26 cellular contexts compared by ENCODE assay signal in the genomic region with DNA sequence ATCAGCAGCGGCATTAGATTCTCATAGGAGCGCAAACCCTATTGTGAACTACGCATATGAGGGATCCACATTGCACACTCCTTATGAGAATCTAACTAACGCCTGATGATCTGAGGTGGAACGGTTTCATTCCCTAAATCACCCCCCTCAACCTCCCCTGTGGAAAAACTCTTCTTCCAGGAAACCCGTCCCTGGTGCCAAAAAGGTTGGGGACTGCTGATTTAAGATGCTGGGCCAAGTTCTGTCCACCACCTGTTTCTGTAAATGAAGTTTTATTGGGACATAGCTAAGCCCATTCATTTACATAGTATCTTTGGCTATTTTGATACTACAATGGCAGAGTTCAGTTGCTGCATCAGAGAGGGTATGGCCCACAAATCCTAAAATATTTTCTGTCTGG.
"Had no signal": no experiment of that assay in that cellular context is flagged by ENCODE, and none has a peak within 500 bp of the region (broad histone marks: within the 10 kb centered on the region; RNA-seq: fewer than 3 reads in every experiment).

No MANE protein-coding gene starts in this region.

- H3K27ac Mint-ChIP-seq: nephron; neural progenitor cell; stimulated activated naive B cell treated with anti-CD40 and anti-IgM and Interleukin-4, amounts not matched to agents 10 μg/mL and 1 μg/mL and 100 μg/mL, for 72 hours; stimulated activated naive CD8-positive, alpha-beta T cell treated with anti-CD3 and anti-CD28 coated beads, Interleukin-15, Interleukin-2, amounts not matched to agents 100 ng/mL and 50 ng/mL, for 24 hours had no signal

- H3K9me3 ChIP-seq: ovary, psoas muscle, right lobe of liver, thoracic aorta, thyroid gland, tibial nerve, upper lobe of left lung, vagina had no signal

- H3K27ac ChIP-seq: neural progenitor cell, ovary, parathyroid adenoma, psoas muscle, right lobe of liver, sigmoid colon, stomach, thoracic aorta, tibial nerve, upper lobe of left lung, vagina had no signal

- H3K9me3 Mint-ChIP-seq: stimulated activated naive B cell treated with anti-CD40 and anti-IgM and Interleukin-4, amounts not matched to agents 10 μg/mL and 1 μg/mL and 100 μg/mL, for 72 hours had no signal

- H3K79me2 ChIP-seq: parathyroid adenoma had no signal

- H3K4me3 Mint-ChIP-seq: nephron; neural progenitor cell; stimulated activated effector memory CD8-positive, alpha-beta T cell treated with anti-CD3 and anti-CD28 coated beads, Interleukin-12 subunit alpha, Interleukin-12 subunit beta, amount 100 ng/mL, for 72 hours; stimulated activated naive B cell treated with anti-CD40 and anti-IgM and Interleukin-4, amounts not matched to agents 10 μg/mL and 1 μg/mL and 100 μg/mL, for 72 hours; stimulated activated naive CD8-positive, alpha-beta T cell treated with anti-CD3 and anti-CD28 coated beads, Interleukin-15, Interleukin-2, amounts not matched to agents 100 ng/mL and 50 ng/mL, for 24 hours had no signal

- H3K4me3 ChIP-seq: neural progenitor cell, ovary, psoas muscle, right lobe of liver, sigmoid colon, stomach, thoracic aorta, thyroid gland, tibial nerve, upper lobe of left lung, vagina had no signal

- H3K4me2 ChIP-seq: neural progenitor cell had no signal

- H2AFZ ChIP-seq: neural progenitor cell, parathyroid adenoma had no signal

- H3K36me3 Mint-ChIP-seq: neural progenitor cell; stimulated activated effector memory CD8-positive, alpha-beta T cell treated with anti-CD3 and anti-CD28 coated beads, Interleukin-12 subunit alpha, Interleukin-12 subunit beta, amount 100 ng/mL, for 72 hours; stimulated activated naive B cell treated with anti-CD40 and anti-IgM and Interleukin-4, amounts not matched to agents 10 μg/mL and 1 μg/mL and 100 μg/mL, for 72 hours had no signal

- DNase-seq: occipital lobe; ovary; posterior cingulate gyrus; psoas muscle; right cardiac atrium; right lobe of liver; sigmoid colon; small intestine; stimulated activated CD4-positive, alpha-beta T cell treated with anti-CD3 and anti-CD28 coated beads, Interleukin-15, amount 100 ng/mL, for 24 hours; stimulated activated CD4-positive, alpha-beta T cell treated with anti-CD3 and anti-CD28 coated beads, Interleukin-2, amount 100 ng/mL, for 24 hours; stimulated activated CD4-positive, alpha-beta T cell treated with anti-CD3 and anti-CD28 coated beads, Interleukin-2, amount 100 ng/mL, for 48 hours; stimulated activated CD4-positive, alpha-beta T cell treated with anti-CD3 and anti-CD28 coated beads, Interleukin-4, amount 100 ng/mL, for 24 hours; stimulated activated naive B cell treated with anti-CD40 and anti-IgM and Interleukin-4, amounts not matched to agents 10 μg/mL and 1 μg/mL and 100 μg/mL, for 72 hours; stimulated activated naive CD4-positive, alpha-beta T cell treated with Interleukin-2 at 50 U/mL for 16 hours; stomach; trophoblast cell had no signal

- H3K9ac ChIP-seq: neural progenitor cell, parathyroid adenoma had no signal

- H3K4me1 ChIP-seq: neural progenitor cell, parathyroid adenoma, psoas muscle, right lobe of liver, sigmoid colon, tibial nerve, vagina had no signal

- H3K27me3 Mint-ChIP-seq: stimulated activated naive B cell treated with anti-CD40 and anti-IgM and Interleukin-4, amounts not matched to agents 10 μg/mL and 1 μg/mL and 100 μg/mL, for 72 hours; stimulated activated naive CD8-positive, alpha-beta T cell treated with anti-CD3 and anti-CD28 coated beads, Interleukin-15, Interleukin-2, amounts not matched to agents 100 ng/mL and 50 ng/mL, for 24 hours had no signal

- H3K36me3 ChIP-seq: neural progenitor cell, ovary, right lobe of liver, sigmoid colon, stomach, thoracic aorta, thyroid gland, tibial nerve, upper lobe of left lung, vagina had no signal

- H3K4me1 Mint-ChIP-seq: nephron, neural progenitor cell had no signal

- ATAC-seq: psoas muscle; right cardiac atrium; right lobe of liver; stimulated activated effector memory CD8-positive, alpha-beta T cell treated with anti-CD3 and anti-CD28 coated beads, Interleukin-12 subunit alpha, Interleukin-12 subunit beta, amount 100 ng/mL, for 72 hours had no signal

- H3K27me3 ChIP-seq: neural progenitor cell, ovary, right lobe of liver, sigmoid colon, stomach, thyroid gland, tibial nerve, upper lobe of left lung, vagina had no signal
